ENCODE assay signal across 8 cellular contexts in the genomic region with DNA sequence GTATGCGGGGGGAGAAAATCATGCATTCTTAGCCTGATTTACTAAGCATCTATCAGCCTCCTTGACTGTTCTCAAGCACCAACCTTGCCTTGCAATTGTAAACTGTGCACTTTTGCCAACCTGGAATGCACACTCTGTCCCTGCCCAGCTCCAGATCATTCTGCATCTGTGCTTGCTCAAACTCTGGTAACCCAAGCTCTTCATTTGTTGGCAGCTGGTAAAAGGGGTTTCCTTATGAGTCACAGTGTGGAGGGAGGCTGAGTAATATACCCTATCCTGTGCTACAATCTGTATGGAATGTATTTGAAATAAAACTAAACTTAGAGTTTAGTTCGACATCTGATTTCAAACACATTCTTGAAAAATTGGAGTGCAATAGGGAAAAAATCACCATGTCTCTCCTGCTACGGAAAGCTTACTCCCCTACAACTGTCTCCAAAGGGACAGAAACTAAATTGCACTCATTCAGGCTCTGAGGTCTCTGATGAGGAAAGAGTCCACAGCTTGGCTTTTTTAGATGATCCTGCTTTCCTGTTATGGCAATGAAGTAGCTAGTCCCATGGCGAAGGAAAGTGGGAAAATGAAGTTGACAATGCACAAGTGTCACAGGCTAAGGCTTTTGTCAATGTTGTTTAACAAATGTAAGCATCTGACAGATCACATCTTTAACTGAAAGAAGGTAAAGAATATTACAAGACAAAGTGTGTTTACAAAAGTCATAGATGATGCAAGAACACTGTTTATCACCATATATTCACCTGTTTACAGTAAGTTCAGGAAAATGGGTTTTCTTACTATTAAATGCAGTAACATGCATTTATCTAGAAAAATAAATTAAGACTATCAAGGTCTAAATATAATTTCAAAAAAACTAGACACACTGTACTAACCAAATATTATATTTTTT.
A peak's percentile ranks its signal among the peaks of the same experiment; 100 is the strongest.
DNase-seq lines count a peak whose midpoint lies in the region; ATAC-seq, FAIRE-seq and TF ChIP-seq lines count a peak whose summit lies in the region.

No MANE protein-coding gene starts in this region.

- H3K4me1 ChIP-seq in right lobe of liver (no peaks in the 10 kb centered on the region), HepG2 (ENCODE audit: insufficient read depth, low read length) (no peaks in the 10 kb centered on the region), lung (ENCODE audit: control insufficient read depth in 2 of 2, insufficient read depth in 2 of 2, low read length in 2 of 2) (peaks cover 1 to 13% of the 10 kb centered on the region in 2 donors)

- no TSS peak for BruUV-seq in HepG2 (replicated peaks; lab: Mats Ljungman, UMichigan)

- peaks cover 18% of the 10 kb centered on the region for H3K4me1 Mint-ChIP-seq in brain

- H3K36me3 ChIP-seq in right lobe of liver (no peaks in the 10 kb centered on the region), HepG2 (replicated peaks in 1 of 2; ENCODE audit: control insufficient read depth in 1 of 2, insufficient read depth in 2 of 2, low read length in 2 of 2) (no peaks in the 10 kb centered on the region), lung (ENCODE audit: control insufficient read depth in 2 of 2, insufficient read depth in 2 of 2, low read length in 2 of 2) (peaks cover 0 to 1% of the 10 kb centered on the region in 2 donors)

- ATAC-seq in right lobe of liver (peak in 3 of 4 donors; percentile 23 to 90 (median 52)), HepG2 (no peak), lung (ENCODE audit: insufficient read depth, low FRiP score) (peak; percentile 89), HG03135 (IDR thresholded peaks at IDR 0.05; ENCODE audit: unreplicated experiment) (no peak)

- CTCF ChIA-PET in HepG2 (lab: Yijun Ruan, JAX; ENCODE audit: low intra/inter-chr PET ratio, low total read pairs): no interaction called here

- H3K4me3 ChIP-seq in right lobe of liver (no peak overlapping the region), HepG2 (replicated peaks in 1 of 3; ENCODE audit: insufficient read depth in 1 of 3, low read depth in 2 of 3, low read length in 3 of 3) (no peak overlapping the region), lung (no peak overlapping the region)

- H2AFZ ChIP-seq in HepG2 (ENCODE audit: low read length): no peak overlapping the region

- no peak for TF ChIP-seq RAD21 in HepG2 (CRISPR knock-in tag; IDR thresholded peaks at IDR 0.05)

- peak overlapping the region in 3 of 5 experiments; percentile 9 to 34 (median 11) for H3K4me3 Mint-ChIP-seq in brain

- H3K9me3 ChIP-seq in right lobe of liver (no peaks in the 10 kb centered on the region), HepG2 (ENCODE audit: low read length) (no peaks in the 10 kb centered on the region), lung (ENCODE audit: control insufficient read depth in 2 of 2, insufficient read depth in 1 of 2, low read length in 1 of 2) (no peaks in the 10 kb centered on the region)

- intact Hi-C loops in right lobe of liver (cut with DNase I): no loop called here
- intact Hi-C loops in HepG2 (cut with micrococcal nuclease; ENCODE audit: unreplicated experiment): no loop called here

- H3K27me3 Mint-ChIP-seq in brain: peaks cover 6% of the 10 kb centered on the region

- H3K27ac ChIP-seq in right lobe of liver (no peak overlapping the region), HepG2 (ENCODE audit: extremely low read length, insufficient read depth, low read length) (no peak overlapping the region), lung (ENCODE audit: low read depth in 1 of 2, low read length in 1 of 2) (peak overlapping the region; percentile 78 to 80)

- peak overlapping the region in 2 of 5 experiments; percentile 75 to 87 for H3K27ac Mint-ChIP-seq in brain

- no peak for TF ChIP-seq POLR2A in right lobe of liver (IDR thresholded peaks at IDR 0.05)
- no peak for TF ChIP-seq POLR2A in HepG2 (IDR thresholded peaks at IDR 0.05; ENCODE audit: insufficient read depth in 1 of 2, low read depth in 2 of 2, low read length in 2 of 2)

- peaks cover 0 to 13% (median 0%) of the 10 kb centered on the region in 5 experiments for H3K9me3 Mint-ChIP-seq in brain

- TF ChIP-seq EP300 in HepG2 (IDR thresholded peaks at IDR 0.05; ENCODE audit: low read depth in 2 of 2, low read length in 2 of 2) (no peak), HepG2 (CRISPR knock-in tag; IDR thresholded peaks at IDR 0.05; ENCODE audit: borderline replicate concordance) (no peak)

- DNase-seq in right lobe of liver: no peak
- DNase-seq in HepG2 (ENCODE audit: low spot score): no peak
- DNase-seq in lung (ENCODE audit: low spot score): peak; percentile 78
- no peak for DNase-seq in central memory CD4-positive, alpha-beta T cell
- DNase-seq in NCI-H1694 treated with DMSO at 0.1 percent for 48 hours (lab: John Stamatoyannopoulos, UW): no peak
- DNase-seq in iPS-NIHi7 (ENCODE audit: extremely low spot score): no peak

- WGBS in right lobe of liver (ENCODE audit: insufficient coverage, low coverage, low lambda C conversion rate, missing lambda C conversion rate): 72% methylated on average over 4 of the region's 4 CpGs
- WGBS in HepG2 (ENCODE audit: low lambda C conversion rate): 33% methylated on average over 4 of the region's 4 CpGs
- WGBS in lung, 2 donors: 44 to 71% methylated on average over 4 of the region's 4 CpGs

- in situ Hi-C loops in HepG2 (cut with HindIII; ENCODE audit: extremely low pct_ligation_motif_present, low pct_unique_long_range_greater_than_20kb): no loop called here

- H3K9ac ChIP-seq in HepG2 (ENCODE audit: insufficient read depth, low read depth, low read length): no peak overlapping the region

- no peaks in the 10 kb centered on the region for H3K79me2 ChIP-seq in HepG2 (ENCODE audit: insufficient read depth, low read length)

- TF ChIP-seq CTCF in right lobe of liver (IDR thresholded peaks at IDR 0.05) (no peak), HepG2 (CRISPR knock-in tag; IDR thresholded peaks at IDR 0.05) (no peak), brain (conservative IDR thresholded peaks at IDR 0.05) (no peak), lung (IDR thresholded peaks at IDR 0.05; ENCODE audit: control extremely low read depth, extremely low read depth) (no peak)

- H4K20me1 ChIP-seq in HepG2 (ENCODE audit: insufficient read depth, low read length): no peaks in the 10 kb centered on the region

- H3K36me3 Mint-ChIP-seq in brain: no peaks in the 10 kb centered on the region

- no peak overlapping the region for H3K4me2 ChIP-seq in HepG2 (ENCODE audit: low read depth, low read length)

- H3K27me3 ChIP-seq in right lobe of liver: no peaks in the 10 kb centered on the region
- H3K27me3 ChIP-seq in HepG2 (ENCODE audit: control insufficient read depth in 1 of 2, insufficient read depth in 2 of 2, low read length in 2 of 2): no peaks in the 10 kb centered on the region
- H3K27me3 ChIP-seq in lung (ENCODE audit: control insufficient read depth, insufficient read depth): no peaks in the 10 kb centered on the region

- FAIRE-seq in HepG2 (lab: Jason Lieb, UNC): no peak

- POLR2A ChIA-PET in HepG2 (lab: Yijun Ruan, JAX): no interaction called here

TF ChIP-seq in HepG2, 621 proteins besides CTCF, POLR2A, EP300 and RAD21 (continues in another document):
- TF ChIP-seq, protein P1, sequence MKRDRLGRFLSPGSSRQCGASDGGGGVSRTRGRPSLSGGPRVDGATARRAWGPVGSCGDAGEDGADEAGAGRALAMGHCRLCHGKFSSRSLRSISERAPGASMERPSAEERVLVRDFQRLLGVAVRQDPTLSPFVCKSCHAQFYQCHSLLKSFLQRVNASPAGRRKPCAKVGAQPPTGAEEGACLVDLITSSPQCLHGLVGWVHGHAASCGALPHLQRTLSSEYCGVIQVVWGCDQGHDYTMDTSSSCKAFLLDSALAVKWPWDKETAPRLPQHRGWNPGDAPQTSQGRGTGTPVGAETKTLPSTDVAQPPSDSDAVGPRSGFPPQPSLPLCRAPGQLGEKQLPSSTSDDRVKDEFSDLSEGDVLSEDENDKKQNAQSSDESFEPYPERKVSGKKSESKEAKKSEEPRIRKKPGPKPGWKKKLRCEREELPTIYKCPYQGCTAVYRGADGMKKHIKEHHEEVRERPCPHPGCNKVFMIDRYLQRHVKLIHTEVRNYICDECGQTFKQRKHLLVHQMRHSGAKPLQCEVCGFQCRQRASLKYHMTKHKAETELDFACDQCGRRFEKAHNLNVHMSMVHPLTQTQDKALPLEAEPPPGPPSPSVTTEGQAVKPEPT (CRISPR knock-in tag; IDR thresholded peaks at IDR 0.05; ENCODE audit: low read depth): no peak
- no peak for TF ChIP-seq CHD4 (IDR thresholded peaks at IDR 0.05; ENCODE audit: borderline replicate concordance, low read length)

Comparison
In these comparisons a context has a peak if more than half of its experiments do, and no peak if none do; other contexts are left out.
1. ATAC-seq: peak in right lobe of liver (3 of 4) and lung (single experiment); none in HepG2 (single experiment) and HG03135 (single experiment).
2. H3K27ac ChIP-seq: peak in lung (2 of 2); none in right lobe of liver (0 of 3) and HepG2 (single experiment).